10 cellular contexts compared by ENCODE assay signal in genomic region chr4:38678078-38678477, GRCh38. TPM values are rescaled to one million over a fixed set of nuclear protein-coding genes. Genes with fewer than 3 reads are reported as not detected.
A peak's percentile ranks its signal among the peaks of the same experiment; 100 is the strongest.
DNase-seq lines count a peak whose midpoint lies in the region; ATAC-seq and TF ChIP-seq lines count a peak whose summit lies in the region.
"Had no signal": no experiment of that assay in that cellular context is flagged by ENCODE, and none has a peak within 500 bp of the region (broad histone marks: within the 10 kb centered on the region; RNA-seq: fewer than 3 reads in every experiment).

No MANE protein-coding gene starts in this region.

- peaks cover 47% of the 10 kb centered on the region for H3K4me1 Mint-ChIP-seq in neural progenitor cell

- POLR2A ChIA-PET in AG04450 (lab: Yijun Ruan, JAX) = interaction anchor here (1.0 to 1.2 kb wide), 2 partner anchors 13 to 517 kb away, joined by 4 to 8 read pairs; no protein-coding TSS in a partner anchor

- peaks cover 33% of the 10 kb centered on the region for H3K4me1 ChIP-seq in fibroblast of lung (ENCODE audit: control insufficient read depth, extremely low read depth, insufficient read depth, low read length)
- peaks cover 24% of the 10 kb centered on the region for H3K4me1 ChIP-seq in neural progenitor cell

- H3K27me3 Mint-ChIP-seq in neural progenitor cell (ENCODE audit: insufficient read depth, low read depth) = no peaks in the 10 kb centered on the region

- H3K4me3 ChIP-seq in AG04450 (ENCODE audit: low read depth, low read length) (no peak overlapping the region), MG63 (no peak overlapping the region), fibroblast of lung (replicated peaks in 1 of 4; ENCODE audit: control extremely low read depth in 1 of 4, insufficient read depth in 1 of 4, low read depth in 3 of 4, low read length in 4 of 4) (no peak overlapping the region), neural progenitor cell (no peak overlapping the region)

- peaks cover 25% of the 10 kb centered on the region for H3K36me3 Mint-ChIP-seq in neural progenitor cell

- peaks cover 74% of the 10 kb centered on the region for H3K79me2 ChIP-seq in fibroblast of lung (ENCODE audit: control insufficient read depth, insufficient read depth, low read length)
- peaks cover 98% of the 10 kb centered on the region for H3K79me2 ChIP-seq in neural progenitor cell (ENCODE audit: low read depth)

- TF ChIP-seq CTCF in AG04450 (IDR thresholded peaks at IDR 0.05; ENCODE audit: low read depth, low read length) (no peak), fibroblast of lung (conservative IDR thresholded peaks at IDR 0.05 in 1 of 2, IDR thresholded peaks at IDR 0.05 in 1 of 2; ENCODE audit: low read depth in 1 of 2, low read length in 2 of 2) (no peak), neural progenitor cell (IDR thresholded peaks at IDR 0.05) (no peak)

- H3K27me3 ChIP-seq in AG04450 (ENCODE audit: control insufficient read depth, insufficient read depth, low read length) (no peaks in the 10 kb centered on the region), MG63 (no peaks in the 10 kb centered on the region), fibroblast of lung (ENCODE audit: control insufficient read depth, insufficient read depth, low read length) (no peaks in the 10 kb centered on the region), neural progenitor cell (no peaks in the 10 kb centered on the region)

- H3K27ac ChIP-seq in AG04450 (ENCODE audit: low read depth, low read length) (peak overlapping the region; percentile 80), fibroblast of lung (ENCODE audit: insufficient read depth, low read length) (peak overlapping the region; percentile 48), neural progenitor cell (no peak overlapping the region)

- no peak overlapping the region for H3K4me2 ChIP-seq in fibroblast of lung (ENCODE audit: extremely low read depth, insufficient read depth, low read length)
- no peak overlapping the region for H3K4me2 ChIP-seq in neural progenitor cell

- H3K36me3 ChIP-seq in MG63 (peaks cover 21% of the 10 kb centered on the region), fibroblast of lung (ENCODE audit: control insufficient read depth, insufficient read depth, low read length) (peaks cover 4% of the 10 kb centered on the region), neural progenitor cell (peaks cover 5% of the 10 kb centered on the region)

- H3K4me3 Mint-ChIP-seq in neural progenitor cell = no peak overlapping the region

- H3K27ac Mint-ChIP-seq in neural progenitor cell = peak overlapping the region; percentile 26

- peak; percentile 96 for DNase-seq in AG04450 (ENCODE audit: low read depth, low spot score)
- DNase-seq in MG63 = peak; percentile 73
- DNase-seq in fibroblast of lung (ENCODE audit: low read depth in 2 of 2) = peak; percentile 97 to 99
- no peak for DNase-seq in neural progenitor cell (ENCODE audit: low spot score)
- DNase-seq in NCI-H524 (lab: John Stamatoyannopoulos, UW) = no peak
- no peak for DNase-seq in stimulated activated CD4-positive, alpha-beta T cell treated with anti-CD3 and anti-CD28 coated beads, Interleukin-2, amount 100 ng/mL, for 48 hours
- DNase-seq in DMS 273 (lab: John Stamatoyannopoulos, UW; ENCODE audit: unreplicated experiment) = no peak
- DNase-seq: activated effector memory CD4-positive, alpha-beta T cell treated with anti-CD3 and anti-CD28 coated beads, Interleukin-2, amount 50 U/mL, for 16 hours; NCI-H1694 had no signal

- H2AFZ ChIP-seq in fibroblast of lung (ENCODE audit: low read length) (no peak overlapping the region), neural progenitor cell (replicated peaks) (no peak overlapping the region)

- CTCF ChIA-PET in AG04450 (lab: Charles Lee) = interaction anchor here (1.8 to 5.2 kb wide), 3 partner anchors 14 to 498 kb away, joined by 4 to 58 read pairs (median 11); no protein-coding TSS in a partner anchor

- H3K9me3 ChIP-seq in AG04450 (ENCODE audit: control insufficient read depth, insufficient read depth, low read length) (no peaks in the 10 kb centered on the region), MG63 (no peaks in the 10 kb centered on the region), fibroblast of lung (ENCODE audit: control insufficient read depth, insufficient read depth, low read depth, low read length) (no peaks in the 10 kb centered on the region), neural progenitor cell (ENCODE audit: low read depth) (no peaks in the 10 kb centered on the region)

- H3F3A ChIP-seq in neural progenitor cell (ENCODE audit: low read depth) = peaks cover 23% of the 10 kb centered on the region

- ATAC-seq in GM18520 (IDR thresholded peaks at IDR 0.05; ENCODE audit: unreplicated experiment) = no peak

- no peaks in the 10 kb centered on the region for H3K9me3 Mint-ChIP-seq in neural progenitor cell

- H3K9ac ChIP-seq in fibroblast of lung (ENCODE audit: insufficient read depth, low read length) (no peak overlapping the region), neural progenitor cell (no peak overlapping the region)

- no peaks in the 10 kb centered on the region for H4K20me1 ChIP-seq in fibroblast of lung (ENCODE audit: control insufficient read depth, extremely low read depth, insufficient read depth, low read length)
- peaks cover 79% of the 10 kb centered on the region for H4K20me1 ChIP-seq in neural progenitor cell (ENCODE audit: low read depth)

RNA-seq across cellular contexts. Expression of gene KLF3, which starts 14.1 kb away (rescaled TPM):
- polyA plus RNA-seq in AG04450 (2011; rRNA removed) = 22.1 and 24.3 TPM in 2 replicates
- 33.5 and 46.4 TPM in 2 replicates for polyA minus RNA-seq in AG04450 (2011; rRNA and poly(A)+ RNA removed)
- total RNA-seq in MG63 (2014; rRNA removed; shearing (Covaris generic); ENCODE audit: low replicate concordance) = 1.9 and 4.1 TPM in 2 replicates
- 12.1 and 12.4 TPM in 2 replicates for total RNA-seq in fibroblast of lung
- polyA plus RNA-seq in fibroblast of lung = 16.3 and 18.9 TPM in 2 replicates
- 11.2 and 14.3 TPM in 2 replicates for polyA plus RNA-seq in fibroblast of lung (2012)
- polyA minus RNA-seq in fibroblast of lung (ENCODE audit: low replicate concordance) = 11.0 and 13.6 TPM in 2 replicates
- total RNA-seq in neural progenitor cell (ENCODE audit: low replicate concordance) = 22.8 and 24.8 TPM in 2 replicates

Comparison
In these comparisons a context has a peak if more than half of its experiments do, and no peak if none do; other contexts are left out.
1. DNase-seq: peak in AG04450 (single experiment), MG63 (single experiment) and fibroblast of lung (2 of 2); none in neural progenitor cell (single experiment), NCI-H524 (0 of 2), stimulated activated CD4-positive, alpha-beta T cell treated with anti-CD3 and anti-CD28 coated beads, Interleukin-2, amount 100 ng/mL, for 48 hours (0 of 2) and DMS 273 (single experiment).